Comparison of ENCODE assay signal across 8 cellular contexts in the genomic region with DNA sequence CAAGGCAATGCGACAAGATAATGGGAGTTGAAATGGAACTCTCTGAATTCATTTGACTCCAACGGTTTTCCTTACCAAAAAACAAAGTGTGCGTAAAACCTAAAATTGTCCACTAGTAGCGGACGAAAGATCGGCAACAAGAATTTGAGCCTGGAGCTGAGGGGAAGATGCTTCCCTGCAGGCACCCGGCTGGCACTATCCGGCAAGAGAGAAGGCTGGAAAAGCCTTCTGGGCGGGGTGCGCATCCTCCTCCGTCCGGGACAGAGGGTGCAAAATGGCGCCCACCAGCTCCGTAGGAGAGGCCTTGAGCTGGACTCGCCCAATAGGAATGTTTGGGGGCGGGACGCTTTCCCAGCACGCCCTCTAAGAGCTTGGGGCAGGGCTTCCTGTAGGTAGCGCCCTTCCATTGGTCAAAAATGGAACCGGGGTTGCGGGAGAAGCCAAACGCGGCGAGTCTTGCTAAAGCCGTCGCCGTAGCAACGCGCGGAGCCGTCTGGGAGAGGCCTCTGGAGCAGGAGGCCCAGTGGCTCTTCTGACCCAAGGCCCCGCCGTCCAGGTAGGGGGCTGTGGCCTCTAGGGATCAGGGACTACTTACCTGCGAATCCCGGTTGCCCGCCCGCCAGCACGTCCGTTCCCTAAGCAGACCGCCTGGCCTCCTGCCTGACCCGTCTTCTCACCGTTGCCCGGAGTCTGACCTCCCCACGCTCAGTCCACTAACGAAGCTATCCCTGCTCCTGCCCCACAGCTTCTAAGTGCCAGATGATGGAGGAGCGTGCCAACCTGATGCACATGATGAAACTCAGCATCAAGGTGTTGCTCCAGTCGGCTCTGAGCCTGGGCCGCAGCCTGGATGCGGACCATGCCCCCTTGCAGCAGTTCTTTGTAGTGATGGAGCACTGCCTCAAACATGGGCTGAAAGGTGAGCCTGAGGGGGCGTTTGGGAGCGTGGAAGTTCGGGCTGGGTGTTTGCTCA. TPM values are rescaled to one million over a fixed set of nuclear protein-coding genes. Genes with fewer than 3 reads are reported as not detected.
DNase-seq lines count a peak whose midpoint lies in the region; ATAC-seq and TF ChIP-seq lines count a peak whose summit lies in the region.

No MANE protein-coding gene starts in this region.

- DNase-seq in CD8-positive, alpha-beta T cell, result peak; percentile 77 to 91 (median 85)
- DNase-seq in GM20000 (ENCODE audit: low spot score), result peak; percentile 93
- peak; percentile 98 for DNase-seq in HT-29 (ENCODE audit: low spot score)
- peak; percentile 97 for DNase-seq in RPMI7951 (ENCODE audit: low read depth)
- peak; percentile 93 to 94 for DNase-seq in activated naive CD4-positive, alpha-beta T cell treated with anti-CD3 and anti-CD28 coated beads, Interleukin-2, amount 50 U/mL, for 72 hours (ENCODE audit: low spot score in 2 of 2)
- DNase-seq in glomerular endothelial cell (ENCODE audit: extremely low read depth, low read depth, low spot score), result peak; percentile 87
- peak; percentile 50 to 99 (median 97) for DNase-seq in nucleus accumbens (lab: John Stamatoyannopoulos, UW)
- DNase-seq in superior temporal gyrus (ENCODE audit: extremely low spot score), result peak; percentile 99

- H3K9me3 Mint-ChIP-seq in CD8-positive, alpha-beta T cell, result no peaks in the 10 kb centered on the region
- no peaks in the 10 kb centered on the region for H3K9me3 Mint-ChIP-seq in activated naive CD4-positive, alpha-beta T cell treated with anti-CD3 and anti-CD28 coated beads, Interleukin-2, amount 50 U/mL, for 72 hours

- H3K27ac Mint-ChIP-seq in CD8-positive, alpha-beta T cell, result peak overlapping the region; percentile 87
- peak overlapping the region; percentile 87 to 92 for H3K27ac Mint-ChIP-seq in activated naive CD4-positive, alpha-beta T cell treated with anti-CD3 and anti-CD28 coated beads, Interleukin-2, amount 50 U/mL, for 72 hours

- H3K4me3 Mint-ChIP-seq in CD8-positive, alpha-beta T cell, result peak overlapping the region; percentile 85

- intact Hi-C loops in CD8-positive, alpha-beta T cell (cut with DNase I, micrococcal nuclease), result loop anchor here (1.0 to 10.0 kb wide), 2 partner anchors 9 to 735 kb away; partner anchors contain the start of genes MAPK9 (in 1 of the 2) and RUFY1 (in 1 of the 2)

- ATAC-seq in CD8-positive, alpha-beta T cell, result peak; percentile 100
- peak; percentile 100 for ATAC-seq in activated naive CD4-positive, alpha-beta T cell treated with anti-CD3 and anti-CD28 coated beads, Interleukin-2, amount 50 U/mL, for 72 hours

- H3K4me3 ChIP-seq in CD8-positive, alpha-beta T cell (ENCODE audit: low read depth, low read length), result peak overlapping the region; percentile 77

- no peaks in the 10 kb centered on the region for H3K27me3 Mint-ChIP-seq in CD8-positive, alpha-beta T cell (ENCODE audit: low read depth)

- peaks cover 42% of the 10 kb centered on the region for H3K36me3 Mint-ChIP-seq in CD8-positive, alpha-beta T cell
- peaks cover 6 to 12% of the 10 kb centered on the region in 2 donors for H3K36me3 Mint-ChIP-seq in activated naive CD4-positive, alpha-beta T cell treated with anti-CD3 and anti-CD28 coated beads, Interleukin-2, amount 50 U/mL, for 72 hours

- TF ChIP-seq CTCF in CD8-positive, alpha-beta T cell (IDR thresholded peaks at IDR 0.05), result no peak
- no peak for TF ChIP-seq CTCF in GM20000 (IDR thresholded peaks at IDR 0.05; ENCODE audit: extremely low read depth, missing control alignments)

- peaks cover 18% of the 10 kb centered on the region for H3K4me1 Mint-ChIP-seq in CD8-positive, alpha-beta T cell (ENCODE audit: low read depth)

- peaks cover 7% of the 10 kb centered on the region for H3K36me3 ChIP-seq in CD8-positive, alpha-beta T cell (ENCODE audit: insufficient read depth, low read length)

- peak overlapping the region; percentile 68 for H3K27ac ChIP-seq in CD8-positive, alpha-beta T cell (ENCODE audit: low read depth, low read length)

- H3K9me3 ChIP-seq in CD8-positive, alpha-beta T cell (ENCODE audit: low read length), result no peaks in the 10 kb centered on the region

- H3K27me3 ChIP-seq in CD8-positive, alpha-beta T cell (ENCODE audit: insufficient read depth, low read length), result no peaks in the 10 kb centered on the region

- CTCF ChIA-PET in CD8-positive, alpha-beta T cell (lab: Charles Lee), result no interaction called here

- H3K4me1 ChIP-seq in CD8-positive, alpha-beta T cell (ENCODE audit: insufficient read depth, low read length), result no peaks in the 10 kb centered on the region

- POLR2A ChIA-PET in CD8-positive, alpha-beta T cell (lab: Charles Lee), result interaction anchor here (0.6 to 3.4 kb wide), 8 partner anchors 8 to 64 kb away, joined by 3 to 27 read pairs (median 3); partner anchors contain the start of genes HNRNPH1 and RUFY1

RNA-seq across cellular contexts. Expression of gene RUFY1, which starts 9.2 kb away (rescaled TPM):
- total RNA-seq in CD8-positive, alpha-beta T cell, result 10 to 100 TPM; 19.6 to 19.8 TPM
- total RNA-seq in HT-29 (2014; rRNA removed; shearing (Covaris generic)), result 41.8 and 45.5 TPM in 2 replicates
- 21.0 and 24.5 TPM in 2 replicates for total RNA-seq in RPMI7951 (2014; rRNA removed; shearing (Covaris generic))
- 10 to 100 TPM; 30.7 to 60.9 TPM for total RNA-seq in activated naive CD4-positive, alpha-beta T cell treated with anti-CD3 and anti-CD28 coated beads, Interleukin-2, amount 50 U/mL, for 72 hours
- 36.5 and 40.3 TPM in 2 replicates for total RNA-seq in glomerular endothelial cell

Comparison
In these comparisons a context has a peak if more than half of its experiments do, and no peak if none do; other contexts are left out.
1. Peak in every context shown above with its lines: DNase-seq, ATAC-seq, H3K4me3 ChIP-seq and H3K27ac ChIP-seq.